Comparison of ENCODE assay signal across 22 cellular contexts in the genomic region with DNA sequence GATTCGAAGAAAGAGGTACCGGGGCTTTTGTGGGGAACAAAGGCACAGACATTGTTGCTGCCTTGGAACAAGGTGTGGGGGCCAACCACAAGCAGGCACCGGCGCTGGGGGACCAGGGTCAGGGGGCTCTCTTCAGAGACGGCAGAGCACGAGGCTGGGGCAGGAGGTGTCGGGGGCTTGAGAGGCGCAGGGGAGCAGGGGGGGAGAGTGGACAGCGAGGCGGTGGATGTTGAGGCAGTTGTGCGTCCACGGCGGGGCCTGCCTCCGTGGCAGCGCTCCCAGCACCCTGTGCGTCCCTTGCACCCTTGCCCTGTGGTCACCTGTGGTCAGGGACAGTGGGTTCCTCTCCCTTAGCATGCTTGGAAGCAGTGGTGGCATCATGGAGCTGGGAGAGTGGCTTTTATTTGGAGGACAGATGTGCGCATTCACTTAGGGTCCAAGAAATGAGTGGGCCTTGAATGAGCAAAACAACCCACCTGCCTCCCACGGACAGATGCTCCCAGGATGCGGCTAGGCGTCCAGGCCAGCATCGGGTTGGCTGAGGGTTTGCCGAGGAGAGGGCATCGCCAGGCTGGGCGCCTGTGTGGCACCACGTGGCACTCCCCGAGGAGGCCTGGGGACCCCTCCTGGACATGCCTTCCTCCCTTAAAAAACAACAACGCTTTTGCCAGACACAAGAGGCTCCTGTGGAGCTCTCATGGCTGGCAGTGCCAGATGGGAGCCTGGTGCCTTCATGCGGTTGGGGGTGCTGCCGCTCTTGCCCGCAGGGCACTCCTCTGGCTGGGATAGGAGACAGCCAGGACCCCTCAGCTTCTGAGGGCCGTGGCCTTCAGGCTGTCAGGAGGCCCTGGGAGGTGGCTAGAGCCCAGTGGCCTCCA.
DNase-seq lines count a peak whose midpoint lies in the region; ATAC-seq and TF ChIP-seq lines count a peak whose summit lies in the region.
"Had no signal": no experiment of that assay in that cellular context is flagged by ENCODE, and none has a peak within 500 bp of the region (broad histone marks: within the 10 kb centered on the region; RNA-seq: fewer than 3 reads in every experiment).

No MANE protein-coding gene starts in this region.

- intact Hi-C loops in lower lobe of right lung (cut with DNase I), result no loop called here

- no peaks in the 10 kb centered on the region for H3K9me3 ChIP-seq in lower lobe of right lung
- H3K9me3 ChIP-seq: mucosa of descending colon, SJCRH30, tibial nerve had no signal

- no peak overlapping the region for H3K4me3 Mint-ChIP-seq in activated CD4-positive, alpha-beta T cell treated with anti-CD3 and anti-CD28 coated beads, Interleukin-2, amount 10 ng/mL, durations not matched to agents 7 days and 5 days
- H3K4me3 Mint-ChIP-seq: activated CD8-positive, alpha-beta T cell treated with anti-CD3 and anti-CD28 coated beads, Interleukin-2, amount 10 ng/mL, durations not matched to agents 7 days and 5 days; activated naive CD4-positive, alpha-beta T cell treated with anti-CD3 and anti-CD28 coated beads, Interleukin-2, amount 50 U/mL, for 24 hours; stimulated activated naive B cell treated with anti-CD40 and anti-IgM and Interleukin-4, amounts not matched to agents 10 μg/mL and 1 μg/mL and 100 μg/mL, for 72 hours; T-helper 2 cell treated with Interferon-gamma antibody and Interleukin-4, amounts not matched to agents 5 μg/mL and 100 μg/mL, for 36 hours; WTC11 had no signal

- no peaks in the 10 kb centered on the region for H3K27me3 ChIP-seq in lower lobe of right lung (ENCODE audit: low read depth)
- H3K27me3 ChIP-seq: SJCRH30, tibial nerve had no signal

- no peaks in the 10 kb centered on the region for H3K27me3 Mint-ChIP-seq in activated CD4-positive, alpha-beta T cell treated with anti-CD3 and anti-CD28 coated beads, Interleukin-2, amount 10 ng/mL, durations not matched to agents 7 days and 5 days
- H3K27me3 Mint-ChIP-seq: activated naive CD4-positive, alpha-beta T cell treated with anti-CD3 and anti-CD28 coated beads, Interleukin-2, amount 50 U/mL, for 24 hours; stimulated activated naive B cell treated with anti-CD40 and anti-IgM and Interleukin-4, amounts not matched to agents 10 μg/mL and 1 μg/mL and 100 μg/mL, for 72 hours had no signal

- CTCF ChIA-PET in activated CD4-positive, alpha-beta T cell treated with anti-CD3 and anti-CD28 coated beads, Interleukin-2, amount 10 ng/mL, durations not matched to agents 7 days and 5 days (lab: Charles Lee), result interaction anchor here (1.7 kb wide), 1 partner anchor 16 kb away, joined by 5 read pairs; no protein-coding TSS in a partner anchor

- H3K27ac Mint-ChIP-seq in activated CD4-positive, alpha-beta T cell treated with anti-CD3 and anti-CD28 coated beads, Interleukin-2, amount 10 ng/mL, durations not matched to agents 7 days and 5 days, result no peak overlapping the region
- H3K27ac Mint-ChIP-seq: activated CD8-positive, alpha-beta T cell treated with anti-CD3 and anti-CD28 coated beads, Interleukin-2, amount 10 ng/mL, durations not matched to agents 7 days and 5 days; activated naive CD4-positive, alpha-beta T cell treated with anti-CD3 and anti-CD28 coated beads, Interleukin-2, amount 50 U/mL, for 24 hours; T-helper 2 cell treated with Interferon-gamma antibody and Interleukin-4, amounts not matched to agents 5 μg/mL and 100 μg/mL, for 36 hours had no signal

- H3K4me1 Mint-ChIP-seq in activated CD4-positive, alpha-beta T cell treated with anti-CD3 and anti-CD28 coated beads, Interleukin-2, amount 10 ng/mL, durations not matched to agents 7 days and 5 days, result no peaks in the 10 kb centered on the region
- H3K4me1 Mint-ChIP-seq: activated naive CD4-positive, alpha-beta T cell treated with anti-CD3 and anti-CD28 coated beads, Interleukin-2, amount 50 U/mL, for 24 hours; WTC11 had no signal

- peak; percentile 38 for DNase-seq in GM03348 (ENCODE audit: low spot score)
- DNase-seq in caudate nucleus (lab: John Stamatoyannopoulos, UW), result no peak
- peak; percentile 27 for DNase-seq in lower lobe of right lung
- DNase-seq in substantia nigra (lab: John Stamatoyannopoulos, UW), result peak in 1 of 49 donors; percentile 7
- DNase-seq in NK-92 treated with Interleukin-12 subunit alpha and Interleukin-12 subunit beta, amount 100 ng/mL, for 24 hours (lab: John Stamatoyannopoulos, UW), result no peak
- no peak for DNase-seq in activated CD4-positive, alpha-beta T cell treated with anti-CD3 and anti-CD28 coated beads, Interleukin-2, amount 10 ng/mL, durations not matched to agents 7 days and 5 days
- no peak for DNase-seq in NCI-H187 (lab: John Stamatoyannopoulos, UW)
- DNase-seq: activated CD8-positive, alpha-beta T cell treated with anti-CD3 and anti-CD28 coated beads, Interleukin-2, amount 10 ng/mL, durations not matched to agents 7 days and 5 days; activated T-cell treated with anti-CD3 and anti-CD28 coated beads, Interleukin-2, amount 50 U/mL, for 48 hours; NCI-H146; NCI-H748 treated with DMSO at 0.1 percent for 48 hours; SJCRH30; stimulated activated CD4-positive, alpha-beta T cell treated with anti-CD3 and anti-CD28 coated beads, Interleukin-15, amount 100 ng/mL, for 24 hours; stimulated activated naive B cell treated with anti-CD40 and anti-IgM and Interleukin-4, amounts not matched to agents 10 μg/mL and 1 μg/mL and 100 μg/mL, for 72 hours had no signal

- peaks cover 50% of the 10 kb centered on the region for H3K36me3 ChIP-seq in lower lobe of right lung
- H3K36me3 ChIP-seq: SJCRH30 had no signal

- H3K27ac ChIP-seq in caudate nucleus (ENCODE audit: low read depth, low read length) (peak overlapping the region; percentile 11), lower lobe of right lung (no peak overlapping the region), substantia nigra (ENCODE audit: low read depth, low read length, poor library complexity, severe bottlenecking) (peak overlapping the region; percentile 30)
- H3K27ac ChIP-seq: C4-2B, SJCRH30 had no signal

- H3K9me3 Mint-ChIP-seq in activated CD4-positive, alpha-beta T cell treated with anti-CD3 and anti-CD28 coated beads, Interleukin-2, amount 10 ng/mL, durations not matched to agents 7 days and 5 days, result no peaks in the 10 kb centered on the region
- H3K9me3 Mint-ChIP-seq: activated naive CD4-positive, alpha-beta T cell treated with anti-CD3 and anti-CD28 coated beads, Interleukin-2, amount 50 U/mL, for 24 hours; stimulated activated naive B cell treated with anti-CD40 and anti-IgM and Interleukin-4, amounts not matched to agents 10 μg/mL and 1 μg/mL and 100 μg/mL, for 72 hours; T-helper 2 cell treated with Interferon-gamma antibody and Interleukin-4, amounts not matched to agents 5 μg/mL and 100 μg/mL, for 36 hours; WTC11 had no signal

- no peak overlapping the region for H3K4me3 ChIP-seq in lower lobe of right lung
- H3K4me3 ChIP-seq: mucosa of descending colon, SJCRH30, tibial nerve had no signal

- no peaks in the 10 kb centered on the region for H3K36me3 Mint-ChIP-seq in activated CD4-positive, alpha-beta T cell treated with anti-CD3 and anti-CD28 coated beads, Interleukin-2, amount 10 ng/mL, durations not matched to agents 7 days and 5 days (ENCODE audit: low read depth)

- POLR2A ChIA-PET in activated CD4-positive, alpha-beta T cell treated with anti-CD3 and anti-CD28 coated beads, Interleukin-2, amount 10 ng/mL, durations not matched to agents 7 days and 5 days (lab: Charles Lee), result no interaction called here

- ATAC-seq in lower lobe of right lung, result no peak
- ATAC-seq: activated CD8-positive, alpha-beta T cell treated with anti-CD3 and anti-CD28 coated beads, Interleukin-2, amount 10 ng/mL, durations not matched to agents 7 days and 5 days; HepG2; left lobe of liver; mucosa of descending colon; stimulated activated naive B cell treated with anti-CD40 and anti-IgM and Interleukin-4, amounts not matched to agents 10 μg/mL and 1 μg/mL and 100 μg/mL, for 72 hours; WTC11 had no signal

- H3K4me1 ChIP-seq in lower lobe of right lung, result peaks cover 8% of the 10 kb centered on the region
- H3K4me1 ChIP-seq: SJCRH30 had no signal

- TF ChIP-seq CTCF in lower lobe of right lung (IDR thresholded peaks at IDR 0.05), result no peak

Comparison
In these comparisons a context has a peak if more than half of its experiments do, and no peak if none do; other contexts are left out.
1. DNase-seq: peak in GM03348 (single experiment) and lower lobe of right lung (single experiment); none in caudate nucleus (0 of 61), NK-92 treated with Interleukin-12 subunit alpha and Interleukin-12 subunit beta, amount 100 ng/mL, for 24 hours (single experiment), activated CD4-positive, alpha-beta T cell treated with anti-CD3 and anti-CD28 coated beads, Interleukin-2, amount 10 ng/mL, durations not matched to agents 7 days and 5 days (single experiment) and NCI-H187 (0 of 2).